ENCODE assay signal across 30 cellular contexts in the genomic region with DNA sequence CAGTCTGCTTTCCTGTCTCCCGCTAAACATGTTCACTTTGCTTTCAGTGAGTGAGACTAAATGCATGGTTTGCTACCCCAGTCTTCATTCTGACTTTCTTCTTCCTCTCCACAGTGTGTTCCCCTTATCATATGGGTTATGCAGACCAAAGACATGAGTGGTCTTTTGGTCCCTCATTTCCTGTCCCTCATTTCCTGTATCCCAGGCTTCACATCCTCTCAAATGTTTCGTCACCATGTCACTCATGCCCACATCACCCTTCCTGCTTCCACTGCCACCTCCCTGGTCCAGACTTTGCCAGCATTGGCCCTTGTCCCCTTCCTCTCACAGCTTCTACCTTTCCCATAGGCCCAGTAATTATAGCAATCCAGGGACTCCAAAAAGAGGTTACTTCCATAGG.
"Had no signal": no experiment of that assay in that cellular context is flagged by ENCODE, and none has a peak within 500 bp of the region (broad histone marks: within the 10 kb centered on the region; RNA-seq: fewer than 3 reads in every experiment).

No MANE protein-coding gene starts in this region.

- H3K27ac ChIP-seq: adrenal gland, body of pancreas, brain microvascular endothelial cell, breast epithelium, VCaP had no signal

- H3K4me1 ChIP-seq: body of pancreas, breast epithelium had no signal

- H3K36me3 ChIP-seq: adrenal gland, brain microvascular endothelial cell, breast epithelium had no signal

- DNase-seq: activated B cell treated with CpG ODN at 0.5 μM for 24 hours; activated CD4-positive, alpha-beta memory T cell treated with anti-CD3 and anti-CD28 coated beads, Interleukin-2, amount 10 ng/mL, durations not matched to agents 7 days and 5 days; activated CD4-positive, alpha-beta T cell treated with anti-CD3 and anti-CD28 coated beads for 4 hours; activated CD4-positive, alpha-beta T cell treated with anti-CD3 and anti-CD28 coated beads, Interleukin-2, amount 10 ng/mL, durations not matched to agents 24 days and 14 days; activated CD4-positive, alpha-beta T cell treated with anti-CD3 and anti-CD28 coated beads, Interleukin-2, amount 50 U/mL, for 1 hour; activated CD4-positive, alpha-beta T cell treated with anti-CD3 and anti-CD28 coated beads, Interleukin-2, amount 50 U/mL, for 48 hours; activated CD4-positive, CD25-positive, alpha-beta regulatory T cell treated with anti-CD3 and anti-CD28 coated beads, Interleukin-2, amount 50 U/mL, for 72 hours; activated CD8-positive, alpha-beta memory T cell treated with anti-CD3 and anti-CD28 coated beads for 24 hours; activated CD8-positive, alpha-beta memory T cell treated with anti-CD3 and anti-CD28 coated beads, Interleukin-2, amount 10 ng/mL, durations not matched to agents 7 days and 5 days; activated CD8-positive, alpha-beta memory T cell treated with anti-CD3 and anti-CD28 coated beads, Interleukin-2, amount 50 U/mL, for 48 hours; activated CD8-positive, alpha-beta T cell treated with anti-CD3 and anti-CD28 coated beads, Interleukin-2, amount 10 ng/mL, durations not matched to agents 7 days and 5 days; activated effector memory CD4-positive, alpha-beta T cell treated with Interleukin-2 at 50 U/mL for 16 hours; activated gamma-delta T cell; activated naive CD4-positive, alpha-beta T cell; activated naive CD4-positive, alpha-beta T cell treated with anti-CD3 and anti-CD28 coated beads for 36 hours; activated naive CD4-positive, alpha-beta T cell treated with anti-CD3 and anti-CD28 coated beads, Interleukin-2, amount 50 U/mL, for 16 hours; activated naive CD8-positive, alpha-beta T cell treated with anti-CD3 and anti-CD28 coated beads for 36 hours; activated T-cell treated with anti-CD3 and anti-CD28 coated beads, Interleukin-2, amount 50 U/mL, for 24 hours; activated T-cell treated with anti-CD3 and anti-CD28 coated beads, Interleukin-2, amount 50 U/mL, for 48 hours; adrenal gland; amniotic stem cell; aorta; body of pancreas; brain microvascular endothelial cell; central memory CD4-positive, alpha-beta T cell; T-helper 1 cell; T-helper 2 cell; T-helper 9 cell had no signal

- H3K4me3 ChIP-seq: adrenal gland, body of pancreas, breast epithelium had no signal

- H3K27me3 ChIP-seq: adrenal gland, body of pancreas, brain microvascular endothelial cell, breast epithelium had no signal

- H3K9me3 ChIP-seq: adrenal gland, body of pancreas, breast epithelium had no signal
